ENCODE assay signal across 8 cellular contexts in the genomic region with DNA sequence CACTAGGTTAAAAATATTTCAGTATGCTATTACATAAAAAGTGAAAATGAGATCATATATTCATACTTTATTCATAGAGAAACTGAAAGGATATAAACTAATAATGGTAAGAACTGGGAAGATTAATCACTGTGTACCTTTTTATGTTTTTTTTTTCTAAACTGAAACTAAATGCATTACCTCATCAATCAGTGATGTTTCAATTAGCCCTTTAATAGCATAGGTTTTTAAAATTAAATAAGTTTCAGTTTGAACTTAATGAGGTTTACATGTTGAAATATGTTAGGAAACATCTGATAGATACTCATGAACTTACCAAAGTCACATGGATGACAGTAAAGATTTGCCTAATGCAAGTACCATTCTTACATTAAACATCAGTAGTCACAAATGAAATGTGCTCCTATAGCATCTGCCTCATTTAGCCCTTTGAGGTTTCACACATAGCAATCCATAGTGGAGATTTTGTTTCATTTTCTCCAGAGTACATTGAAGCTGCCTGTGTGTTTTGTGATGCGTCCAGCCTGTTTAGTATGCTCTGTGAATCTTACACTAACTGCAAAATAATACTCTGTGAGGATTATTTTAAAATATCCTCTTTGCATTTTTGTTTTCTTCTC. TPM values are rescaled to one million over a fixed set of nuclear protein-coding genes. Genes with fewer than 3 reads are reported as not detected.
DNase-seq lines count a peak whose midpoint lies in the region; ATAC-seq, FAIRE-seq and TF ChIP-seq lines count a peak whose summit lies in the region.

No MANE protein-coding gene starts in this region.

- H3K4me2 ChIP-seq in A549, result peak overlapping the region; percentile 9; the same call in 1 of the 3 replicates

- FAIRE-seq in A549 (lab: Jason Lieb, UNC), result no peak

- H3K4me1 ChIP-seq in A549 (peaks cover 13% of the 10 kb centered on the region; the same call in 1 of the 3 replicates), heart right ventricle (peaks cover 23 to 99% (median 75%) of the 10 kb centered on the region in 9 donors)

- TF ChIP-seq CTCF in A549 (IDR thresholded peaks at IDR 0.05) (no peak), heart right ventricle (IDR thresholded peaks at IDR 0.05) (no peak)

- H3K4me3 ChIP-seq in A549 (no peak overlapping the region), heart right ventricle (peak overlapping the region in 3 of 10 donors; percentile 4 to 12 (median 10))

- no peak for TF ChIP-seq RAD21 in A549 (conservative IDR thresholded peaks at IDR 0.05 in 1 of 2, IDR thresholded peaks at IDR 0.05 in 1 of 2)

- no peaks in the 10 kb centered on the region for H3K36me3 ChIP-seq in heart right ventricle

- no peak for DNase-seq in A549 (ENCODE audit: low read depth in 1 of 2, low spot score in 1 of 2)
- peak; percentile 13 for DNase-seq in M059J (ENCODE audit: low read depth)
- no peak for DNase-seq in heart right ventricle
- DNase-seq in AG20443 (ENCODE audit: low spot score), result no peak
- DNase-seq in activated gamma-delta T cell treated with Interleukin-2 at 50 U/mL for 16 hours, result no peak
- DNase-seq in C1 segment of cervical spinal cord (lab: John Stamatoyannopoulos, UW), result no peak
- DNase-seq in ecto neural progenitor cell (ENCODE audit: low spot score), result no peak

- no peak for TF ChIP-seq EP300 in A549 (IDR thresholded peaks at IDR 0.05)

- POLR2A ChIA-PET in A549 (lab: Yijun Ruan, JAX), result no interaction called here

- 86% methylated on average over 1 of the region's 1 CpG for WGBS in A549 (ENCODE audit: missing lambda C conversion rate)
- 47 to 69% methylated on average over 1 of the region's 1 CpG for WGBS in heart right ventricle, 2 donors

- ATAC-seq in A549 (no peak), GM19328 (IDR thresholded peaks at IDR 0.05; ENCODE audit: unreplicated experiment) (peak; percentile 37), heart right ventricle (peak in 4 of 8 donors; percentile 4 to 27 (median 25))

- H3K27me3 ChIP-seq in heart right ventricle, result no peaks in the 10 kb centered on the region

- intact Hi-C loops in heart right ventricle (cut with DNase I), result no loop called here

- H3K9me3 ChIP-seq in A549 (no peaks in the 10 kb centered on the region), heart right ventricle (no peaks in the 10 kb centered on the region)

- no peak overlapping the region for H3K27ac ChIP-seq in A549
- H3K27ac ChIP-seq in heart right ventricle, result peak overlapping the region in 9 of 10 donors; percentile 35 to 82 (median 68)

- no peak for TF ChIP-seq POLR2A in A549 (IDR thresholded peaks at IDR 0.05; ENCODE audit: low read length)

- CTCF ChIA-PET in A549 (lab: Yijun Ruan, JAX), result no interaction called here

TF ChIP-seq in A549, 52 proteins besides CTCF, POLR2A, EP300 and RAD21:
- TF ChIP-seq, protein P1, sequence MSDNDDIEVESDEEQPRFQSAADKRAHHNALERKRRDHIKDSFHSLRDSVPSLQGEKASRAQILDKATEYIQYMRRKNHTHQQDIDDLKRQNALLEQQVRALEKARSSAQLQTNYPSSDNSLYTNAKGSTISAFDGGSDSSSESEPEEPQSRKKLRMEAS (IDR thresholded peaks at IDR 0.05), result no peak
- no peak for TF ChIP-seq CBX2 (IDR thresholded peaks at IDR 0.05; ENCODE audit: borderline replicate concordance, low read depth)
- TF ChIP-seq, protein P2, sequence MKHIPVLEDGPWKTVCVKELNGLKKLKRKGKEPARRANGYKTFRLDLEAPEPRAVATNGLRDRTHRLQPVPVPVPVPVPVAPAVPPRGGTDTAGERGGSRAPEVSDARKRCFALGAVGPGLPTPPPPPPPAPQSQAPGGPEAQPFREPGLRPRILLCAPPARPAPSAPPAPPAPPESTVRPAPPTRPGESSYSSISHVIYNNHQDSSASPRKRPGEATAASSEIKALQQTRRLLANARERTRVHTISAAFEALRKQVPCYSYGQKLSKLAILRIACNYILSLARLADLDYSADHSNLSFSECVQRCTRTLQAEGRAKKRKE (CRISPR knock-in tag; IDR thresholded peaks at IDR 0.05; ENCODE audit: low read depth), result no peak
- no peak for TF ChIP-seq FOSL2 (IDR thresholded peaks at IDR 0.05)
- no peak for TF ChIP-seq FOSL2 (CRISPR knock-in tag; IDR thresholded peaks at IDR 0.05)
- TF ChIP-seq SREBF2 (IDR thresholded peaks at IDR 0.05), result no peak
- TF ChIP-seq RARB (CRISPR knock-in tag; IDR thresholded peaks at IDR 0.05), result no peak
- no peak for TF ChIP-seq MYC (IDR thresholded peaks at IDR 0.05; ENCODE audit: borderline replicate concordance, low read length)
- no peak for TF ChIP-seq NFE2L2 (conservative IDR thresholded peaks at IDR 0.05; ENCODE audit: low read length)

RNA-seq across cellular contexts. Expression of a gene that starts 8.9 kb away (rescaled TPM):
- 46.3 and 59.1 TPM in 2 replicates for polyA plus RNA-seq in A549 (2011; rRNA removed)
- 15.7 and 16.9 TPM in 2 replicates for polyA plus RNA-seq in A549 (2012; cell fraction: cytosol; rRNA removed)
- 8.8 and 12.0 TPM in 2 replicates for polyA plus RNA-seq in A549 (2012; cell fraction: nucleus; rRNA removed)
- 11.2 to 11.4 TPM (median 11.3 TPM) in 3 replicates for polyA plus RNA-seq in A549 (2017; fragmentation: RNase III; extraction: RNeasy Plus Mini Kit Qiagen cat#74134 plus additional on column Dnase treatment)
- 34.2 and 39.8 TPM in 2 replicates for polyA minus RNA-seq in A549 (2011; rRNA and poly(A)+ RNA removed)
- total RNA-seq in M059J (2014; rRNA removed; shearing (Covaris generic)), result 42.9 and 57.5 TPM in 2 replicates
- 100 to 1,000 TPM in 8 of 10 donors, 10 to 100 TPM in 2; 63.9 to 211 (median 137) TPM for total RNA-seq in heart right ventricle
- polyA plus RNA-seq in heart right ventricle, result 10 to 100 TPM; 31.7 to 71.1 TPM

Comparison
In these comparisons a context has a peak if more than half of its experiments do, and no peak if none do; other contexts are left out.
1. H3K27ac ChIP-seq: peak in heart right ventricle (9 of 10); none in A549 (0 of 2).